Comparison of ENCODE assay signal across 26 cellular contexts in the genomic region with DNA sequence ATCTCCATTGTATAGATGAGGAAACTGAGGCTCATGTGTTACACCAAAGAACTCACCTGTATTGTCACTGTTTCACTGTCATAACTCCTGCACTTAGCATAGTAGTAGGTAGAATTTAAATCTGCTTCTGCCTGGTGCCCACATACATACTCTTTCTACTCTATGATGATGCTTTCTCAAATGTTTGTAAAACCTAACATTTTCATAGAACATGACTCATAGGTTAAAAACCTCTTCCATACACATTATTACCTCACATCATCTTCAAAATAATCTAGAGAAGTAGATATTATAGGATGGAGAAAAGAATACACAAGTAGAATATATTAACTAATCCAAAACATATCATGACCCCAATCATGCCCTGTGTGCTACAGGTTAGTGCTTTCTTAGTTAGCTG.
DNase-seq lines count a peak whose midpoint lies in the region; ATAC-seq, FAIRE-seq and TF ChIP-seq lines count a peak whose summit lies in the region.
"Had no signal": no experiment of that assay in that cellular context is flagged by ENCODE, and none has a peak within 500 bp of the region (broad histone marks: within the 10 kb centered on the region; RNA-seq: fewer than 3 reads in every experiment).

No MANE protein-coding gene starts in this region.

- no peaks in the 10 kb centered on the region for H3K4me1 ChIP-seq in CD8-positive, alpha-beta T cell (ENCODE audit: insufficient read depth, low read length)
- H3K4me1 ChIP-seq: A549, HAP-1 had no signal

- TF ChIP-seq CTCF in fibroblast of mammary gland (conservative IDR thresholded peaks at IDR 0.05; ENCODE audit: control insufficient read depth, insufficient read depth, low read depth, low read length), result no peak
- TF ChIP-seq CTCF in CD8-positive, alpha-beta T cell (IDR thresholded peaks at IDR 0.05), result no peak

- no peak for ATAC-seq in CD8-positive, alpha-beta T cell
- ATAC-seq in GM18498 (IDR thresholded peaks at IDR 0.05; ENCODE audit: unreplicated experiment) (no peak), GM19467 (IDR thresholded peaks at IDR 0.05; ENCODE audit: unreplicated experiment) (no peak)
- ATAC-seq: A549, GM23338 had no signal

- H3K27me3 Mint-ChIP-seq in CD8-positive, alpha-beta T cell (ENCODE audit: low read depth), result no peaks in the 10 kb centered on the region
- H3K27me3 Mint-ChIP-seq: CD8-positive, alpha-beta memory T cell had no signal

- POLR2A ChIA-PET in CD8-positive, alpha-beta T cell (lab: Charles Lee), result no interaction called here

- H3K9me3 Mint-ChIP-seq in CD8-positive, alpha-beta T cell, result no peaks in the 10 kb centered on the region
- H3K9me3 Mint-ChIP-seq: CD8-positive, alpha-beta memory T cell; GM23338; IgD-negative memory B cell had no signal

- H3K4me1 Mint-ChIP-seq in CD8-positive, alpha-beta T cell (ENCODE audit: low read depth), result no peaks in the 10 kb centered on the region
- H3K4me1 Mint-ChIP-seq: CD8-positive, alpha-beta memory T cell; IgD-negative memory B cell had no signal

- DNase-seq in H54 (ENCODE audit: insufficient read length, low spot score) (no peak), amniotic epithelial cell (ENCODE audit: low read depth) (peak; percentile 16), fibroblast of mammary gland (ENCODE audit: low read depth) (peak; percentile 24), SK-N-DZ (ENCODE audit: low spot score) (no peak)
- no peak for DNase-seq in CD8-positive, alpha-beta T cell
- DNase-seq: C1 segment of cervical spinal cord; Calu3; CD8-positive, alpha-beta memory T cell; DMS79 treated with DMSO at 0.1 percent for 48 hours; NCI-H1092 treated with DMSO at 0.1 percent for 48 hours; NCI-H1436 treated with DMSO at 0.1 percent for 48 hours; NCI-H1930; NCI-H2107; NCI-H446 treated with DMSO at 0.1 percent for 48 hours; NCI-H526; PC-9; Right ventricle myocardium superior; RPMI8226; T-helper 1 cell had no signal

- H3K4me3 Mint-ChIP-seq in CD8-positive, alpha-beta T cell, result no peak overlapping the region
- H3K4me3 Mint-ChIP-seq: CD8-positive, alpha-beta memory T cell; GM23338; IgD-negative memory B cell had no signal

- no peaks in the 10 kb centered on the region for H3K36me3 ChIP-seq in CD8-positive, alpha-beta T cell (ENCODE audit: insufficient read depth, low read length)
- H3K36me3 ChIP-seq: HAP-1 had no signal

- H3K36me3 Mint-ChIP-seq in CD8-positive, alpha-beta T cell, result no peaks in the 10 kb centered on the region
- H3K36me3 Mint-ChIP-seq: CD8-positive, alpha-beta memory T cell; IgD-negative memory B cell had no signal

- peak; percentile 36 for FAIRE-seq in H54 (lab: Jason Lieb, UNC)
- FAIRE-seq: A549, GM18507 had no signal

- CTCF ChIA-PET in CD8-positive, alpha-beta T cell (lab: Charles Lee), result no interaction called here

- TF ChIP-seq POLR2A in H54 (IDR thresholded peaks at IDR 0.05; ENCODE audit: low read depth, low read length), result no peak

- H3K9me3 ChIP-seq in CD8-positive, alpha-beta T cell (ENCODE audit: low read length), result no peaks in the 10 kb centered on the region
- H3K9me3 ChIP-seq: A549, HAP-1 had no signal

- no peak overlapping the region for H3K27ac ChIP-seq in CD8-positive, alpha-beta T cell (ENCODE audit: low read depth, low read length)
- H3K27ac ChIP-seq: A549, PC-9 had no signal

- H3K27ac Mint-ChIP-seq in CD8-positive, alpha-beta T cell, result no peak overlapping the region
- H3K27ac Mint-ChIP-seq: CD8-positive, alpha-beta memory T cell; GM23338; IgD-negative memory B cell had no signal

- intact Hi-C loops in CD8-positive, alpha-beta T cell (cut with DNase I, micrococcal nuclease), result no loop called here

- H3K4me3 ChIP-seq in fibroblast of mammary gland (ENCODE audit: control insufficient read depth, low read depth, low read length), result no peak overlapping the region
- H3K4me3 ChIP-seq in CD8-positive, alpha-beta T cell (ENCODE audit: low read depth, low read length), result no peak overlapping the region
- H3K4me3 ChIP-seq: A549, GM23338, HAP-1, PC-9 had no signal

- H3K27me3 ChIP-seq in CD8-positive, alpha-beta T cell (ENCODE audit: insufficient read depth, low read length), result no peaks in the 10 kb centered on the region

Comparison
In these comparisons a context has a peak if more than half of its experiments do, and no peak if none do; other contexts are left out.
1. DNase-seq: peak in amniotic epithelial cell (single experiment) and fibroblast of mammary gland (single experiment); none in H54 (single experiment), CD8-positive, alpha-beta T cell (0 of 7) and SK-N-DZ (single experiment).